In genomic region chr2:234178309-234179030, GRCh38 we compare ENCODE assay signal across 14 cellular contexts.
DNase-seq lines count a peak whose midpoint lies in the region; FAIRE-seq and TF ChIP-seq lines count a peak whose summit lies in the region.
"Had no signal": no experiment of that assay in that cellular context is flagged by ENCODE, and none has a peak within 500 bp of the region (broad histone marks: within the 10 kb centered on the region; RNA-seq: fewer than 3 reads in every experiment).

No MANE protein-coding gene starts in this region.

- H3K36me3 Mint-ChIP-seq in activated naive CD4-positive, alpha-beta T cell treated with anti-CD3 and anti-CD28 coated beads for 36 hours (ENCODE audit: low read depth), result no peaks in the 10 kb centered on the region
- H3K36me3 Mint-ChIP-seq: CD4-positive, CD25-positive, alpha-beta regulatory T cell; memory B cell had no signal

- CTCF ChIA-PET in activated naive CD4-positive, alpha-beta T cell treated with anti-CD3 and anti-CD28 coated beads for 36 hours (lab: Charles Lee), result no interaction called here

- H3K9me3 Mint-ChIP-seq in activated naive CD4-positive, alpha-beta T cell treated with anti-CD3 and anti-CD28 coated beads for 36 hours, result no peaks in the 10 kb centered on the region
- H3K9me3 Mint-ChIP-seq: activated T-helper 2 cell treated with anti-CD3 and anti-CD28 coated beads, Interferon-gamma antibody, Interleukin-2, Interleukin-4, amounts not matched to agents 10 μg/mL and 5 μg/mL and 100 μg/mL, durations not matched to agents 14 hours and 24 hours and 36 hours; memory B cell had no signal

- DNase-seq in cardiac muscle cell (ENCODE audit: low read depth in 1 of 2, low spot score in 1 of 2) (peak; percentile 39 to 44), cardiac septum (ENCODE audit: low spot score) (no peak), RCC 7860 (ENCODE audit: low spot score) (peak; percentile 77), fibroblast of mammary gland (ENCODE audit: low read depth) (peak; percentile 28), NCI-H2227 treated with DMSO at 0.1 percent for 48 hours (lab: John Stamatoyannopoulos, UW) (no peak), GM19238 (ENCODE audit: insufficient read length, low spot score) (no peak)
- DNase-seq in stimulated activated CD4-positive, alpha-beta T cell treated with anti-CD3 and anti-CD28 coated beads, Interleukin-2, amount 100 ng/mL, for 48 hours, result no peak
- DNase-seq in activated naive CD4-positive, alpha-beta T cell treated with anti-CD3 and anti-CD28 coated beads for 36 hours, result no peak
- DNase-seq: activated CD4-positive, CD25-positive, alpha-beta regulatory T cell; CD4-positive, CD25-positive, alpha-beta regulatory T cell; RPMI8226 had no signal

- H3K4me3 Mint-ChIP-seq in activated naive CD4-positive, alpha-beta T cell treated with anti-CD3 and anti-CD28 coated beads for 36 hours, result no peak overlapping the region
- H3K4me3 Mint-ChIP-seq: CD4-positive, CD25-positive, alpha-beta regulatory T cell; memory B cell had no signal

- H3K27me3 Mint-ChIP-seq in activated naive CD4-positive, alpha-beta T cell treated with anti-CD3 and anti-CD28 coated beads for 36 hours (ENCODE audit: low read depth), result no peaks in the 10 kb centered on the region

- no peak overlapping the region for H3K27ac ChIP-seq in cardiac muscle cell

- intact Hi-C loops in cardiac septum (cut with DNase I), result no loop called here
- intact Hi-C loops in activated naive CD4-positive, alpha-beta T cell treated with anti-CD3 and anti-CD28 coated beads for 36 hours (cut with micrococcal nuclease), result no loop called here

- H3K27ac Mint-ChIP-seq in activated naive CD4-positive, alpha-beta T cell treated with anti-CD3 and anti-CD28 coated beads for 36 hours, result no peak overlapping the region
- H3K27ac Mint-ChIP-seq: activated T-helper 2 cell treated with anti-CD3 and anti-CD28 coated beads, Interferon-gamma antibody, Interleukin-2, Interleukin-4, amounts not matched to agents 10 μg/mL and 5 μg/mL and 100 μg/mL, durations not matched to agents 14 hours and 24 hours and 36 hours; CD4-positive, CD25-positive, alpha-beta regulatory T cell; memory B cell had no signal

- no peaks in the 10 kb centered on the region for H3K36me3 ChIP-seq in cardiac muscle cell

- FAIRE-seq in RCC 7860 (lab: Jason Lieb, UNC), result peak; percentile 91
- FAIRE-seq: colon had no signal

- H3K4me1 ChIP-seq in cardiac muscle cell (ENCODE audit: low read depth), result no peaks in the 10 kb centered on the region

- H3K4me3 ChIP-seq in cardiac muscle cell (no peak overlapping the region), fibroblast of mammary gland (ENCODE audit: control insufficient read depth, low read depth, low read length) (no peak overlapping the region)

- no peaks in the 10 kb centered on the region for H3K27me3 ChIP-seq in cardiac muscle cell

- no peaks in the 10 kb centered on the region for H3K4me1 Mint-ChIP-seq in activated naive CD4-positive, alpha-beta T cell treated with anti-CD3 and anti-CD28 coated beads for 36 hours (ENCODE audit: low read depth)
- H3K4me1 Mint-ChIP-seq: memory B cell had no signal

- no peaks in the 10 kb centered on the region for H3K9me3 ChIP-seq in cardiac muscle cell (ENCODE audit: low read depth)

- TF ChIP-seq CTCF in cardiac muscle cell (IDR thresholded peaks at IDR 0.05; ENCODE audit: low read depth, low read length) (no peak), fibroblast of mammary gland (conservative IDR thresholded peaks at IDR 0.05; ENCODE audit: control insufficient read depth, insufficient read depth, low read depth, low read length) (no peak)

Comparison
In these comparisons a context has a peak if more than half of its experiments do, and no peak if none do; other contexts are left out.
1. DNase-seq: peak in cardiac muscle cell (2 of 2), RCC 7860 (single experiment) and fibroblast of mammary gland (single experiment); none in cardiac septum (single experiment), stimulated activated CD4-positive, alpha-beta T cell treated with anti-CD3 and anti-CD28 coated beads, Interleukin-2, amount 100 ng/mL, for 48 hours (0 of 2), NCI-H2227 treated with DMSO at 0.1 percent for 48 hours (single experiment), activated naive CD4-positive, alpha-beta T cell treated with anti-CD3 and anti-CD28 coated beads for 36 hours (single experiment) and GM19238 (single experiment).